In genomic region chr12:45216297-45216982, GRCh38 we compare ENCODE assay signal across 8 cellular contexts. TPM values are rescaled to one million over a fixed set of nuclear protein-coding genes. Genes with fewer than 3 reads are reported as not detected.
A peak's percentile ranks its signal among the peaks of the same experiment; 100 is the strongest.
DNase-seq lines count a peak whose midpoint lies in the region; ATAC-seq, FAIRE-seq and TF ChIP-seq lines count a peak whose summit lies in the region.

No MANE protein-coding gene starts in this region.

- H3K36me3 ChIP-seq in iPS DF 6.9 (ENCODE audit: control insufficient read depth, insufficient read depth, low read length): no peaks in the 10 kb centered on the region

- FAIRE-seq in GM19239 (lab: Jason Lieb, UNC): no peak

- TF ChIP-seq CTCF in CD14-positive monocyte (IDR thresholded peaks at IDR 0.05): peak; percentile 30

- peak overlapping the region; percentile 99 for H3K4me3 Mint-ChIP-seq in CD14-positive monocyte

- peak; percentile 33 for ATAC-seq in HG03442 (IDR thresholded peaks at IDR 0.05; ENCODE audit: unreplicated experiment)
- peak; percentile 56 for ATAC-seq in SK-N-SH treated with all-trans-retinoic acid at 6 μM for 48 hours

- peaks cover 62% of the 10 kb centered on the region for H3K4me1 Mint-ChIP-seq in CD14-positive monocyte

- H3K4me1 ChIP-seq in iPS DF 6.9 (ENCODE audit: control insufficient read depth, insufficient read depth, low read length): peaks cover 5% of the 10 kb centered on the region

- H3K27ac ChIP-seq in angular gyrus (ENCODE audit: low read depth, low read length) (peak overlapping the region; percentile 60), iPS DF 6.9 (ENCODE audit: low read length) (no peak overlapping the region)

- H3K27me3 Mint-ChIP-seq in CD14-positive monocyte (ENCODE audit: low read depth in 3 of 3): peaks cover 0 to 5% (median 2%) of the 10 kb centered on the region in 3 donors

- peak overlapping the region; percentile 87 to 96 (median 94) for H3K27ac Mint-ChIP-seq in CD14-positive monocyte

- DNase-seq in CD14-positive monocyte (ENCODE audit: low spot score): peak; percentile 54
- DNase-seq in GM19239 (ENCODE audit: insufficient read length, low spot score): peak; percentile 17
- DNase-seq in iPS DF 6.9 (ENCODE audit: low read depth, low spot score): no peak
- DNase-seq in skeletal muscle cell (ENCODE audit: low read depth): no peak
- DNase-seq in SKM-1 treated with dmso at 0.1 percent for 144 hours (lab: John Stamatoyannopoulos, UW; ENCODE audit: unreplicated experiment): no peak

- intact Hi-C loops in CD14-positive monocyte (cut with micrococcal nuclease): loop anchor here (5.0 to 10.0 kb wide), 4 partner anchors 34 to 508 kb away; partner anchors contain the start of gene ARID2 (in 1 of the 2)

- H3K9me3 Mint-ChIP-seq in CD14-positive monocyte: no peaks in the 10 kb centered on the region

- WGBS in iPS DF 6.9 (ENCODE audit: insufficient coverage, insufficient read length): no CpG with 5 or more reads among the region's 62 CpGs

- H3K4me3 ChIP-seq in iPS DF 6.9 (ENCODE audit: low read length) (peak overlapping the region; percentile 94), skeletal muscle cell (ENCODE audit: low read depth, low read length) (peak overlapping the region; percentile 92)

- no peaks in the 10 kb centered on the region for H3K9me3 ChIP-seq in iPS DF 6.9 (ENCODE audit: control insufficient read depth, insufficient read depth, low read length)

- H3K27me3 ChIP-seq in iPS DF 6.9 (ENCODE audit: control insufficient read depth, insufficient read depth, low read length): no peaks in the 10 kb centered on the region

- peaks cover 0 to 3% of the 10 kb centered on the region in 2 donors for H3K36me3 Mint-ChIP-seq in CD14-positive monocyte

TF ChIP-seq in SK-N-SH treated with all-trans-retinoic acid at 6 μM for 48 hours, 23 proteins besides CTCF, POLR2A, EP300 and RAD21:
- TF ChIP-seq, protein P1, sequence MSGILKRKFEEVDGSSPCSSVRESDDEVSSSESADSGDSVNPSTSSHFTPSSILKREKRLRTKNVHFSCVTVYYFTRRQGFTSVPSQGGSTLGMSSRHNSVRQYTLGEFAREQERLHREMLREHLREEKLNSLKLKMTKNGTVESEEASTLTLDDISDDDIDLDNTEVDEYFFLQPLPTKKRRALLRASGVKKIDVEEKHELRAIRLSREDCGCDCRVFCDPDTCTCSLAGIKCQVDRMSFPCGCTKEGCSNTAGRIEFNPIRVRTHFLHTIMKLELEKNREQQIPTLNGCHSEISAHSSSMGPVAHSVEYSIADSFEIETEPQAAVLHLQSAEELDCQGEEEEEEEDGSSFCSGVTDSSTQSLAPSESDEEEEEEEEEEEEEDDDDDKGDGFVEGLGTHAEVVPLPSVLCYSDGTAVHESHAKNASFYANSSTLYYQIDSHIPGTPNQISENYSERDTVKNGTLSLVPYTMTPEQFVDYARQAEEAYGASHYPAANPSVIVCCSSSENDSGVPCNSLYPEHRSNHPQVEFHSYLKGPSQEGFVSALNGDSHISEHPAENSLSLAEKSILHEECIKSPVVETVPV (CRISPR knock-in tag; IDR thresholded peaks at IDR 0.05): no peak
- TF ChIP-seq TCF4 (CRISPR knock-in tag; IDR thresholded peaks at IDR 0.05; ENCODE audit: borderline replicate concordance) (no peak), PPARA (CRISPR knock-in tag; IDR thresholded peaks at IDR 0.05; ENCODE audit: borderline replicate concordance) (no peak), ZNF70 (CRISPR knock-in tag; IDR thresholded peaks at IDR 0.05) (no peak), ZFP30 (CRISPR knock-in tag; IDR thresholded peaks at IDR 0.05) (no peak), ARNTL (CRISPR knock-in tag; IDR thresholded peaks at IDR 0.05; ENCODE audit: borderline replicate concordance, low read depth) (no peak), SNAI2 (CRISPR knock-in tag; IDR thresholded peaks at IDR 0.05) (no peak), POU6F1 (CRISPR knock-in tag; IDR thresholded peaks at IDR 0.05; ENCODE audit: borderline replicate concordance, low read depth) (no peak), TOX (CRISPR knock-in tag; IDR thresholded peaks at IDR 0.05; ENCODE audit: borderline replicate concordance) (no peak), CSDC2 (CRISPR knock-in tag; IDR thresholded peaks at IDR 0.05) (no peak), GLIS3 (CRISPR knock-in tag; IDR thresholded peaks at IDR 0.05) (no peak), ZNF565 (CRISPR knock-in tag; conservative IDR thresholded peaks at IDR 0.05; ENCODE audit: low read depth) (no peak), ISL1 (CRISPR knock-in tag; IDR thresholded peaks at IDR 0.05) (no peak), TSHZ2 (CRISPR knock-in tag; IDR thresholded peaks at IDR 0.05) (no peak), ZNF8 (CRISPR knock-in tag; IDR thresholded peaks at IDR 0.05) (no peak), ZC3H10 (CRISPR knock-in tag; IDR thresholded peaks at IDR 0.05) (no peak), OSR1 (CRISPR knock-in tag; IDR thresholded peaks at IDR 0.05) (no peak)
- TF ChIP-seq, protein P2, sequence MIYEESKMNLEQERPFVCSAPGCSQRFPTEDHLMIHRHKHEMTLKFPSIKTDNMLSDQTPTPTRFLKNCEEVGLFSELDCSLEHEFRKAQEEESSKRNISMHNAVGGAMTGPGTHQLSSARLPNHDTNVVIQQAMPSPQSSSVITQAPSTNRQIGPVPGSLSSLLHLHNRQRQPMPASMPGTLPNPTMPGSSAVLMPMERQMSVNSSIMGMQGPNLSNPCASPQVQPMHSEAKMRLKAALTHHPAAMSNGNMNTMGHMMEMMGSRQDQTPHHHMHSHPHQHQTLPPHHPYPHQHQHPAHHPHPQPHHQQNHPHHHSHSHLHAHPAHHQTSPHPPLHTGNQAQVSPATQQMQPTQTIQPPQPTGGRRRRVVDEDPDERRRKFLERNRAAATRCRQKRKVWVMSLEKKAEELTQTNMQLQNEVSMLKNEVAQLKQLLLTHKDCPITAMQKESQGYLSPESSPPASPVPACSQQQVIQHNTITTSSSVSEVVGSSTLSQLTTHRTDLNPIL (CRISPR knock-in tag; IDR thresholded peaks at IDR 0.05; ENCODE audit: low read depth): no peak
- TF ChIP-seq, protein P3, sequence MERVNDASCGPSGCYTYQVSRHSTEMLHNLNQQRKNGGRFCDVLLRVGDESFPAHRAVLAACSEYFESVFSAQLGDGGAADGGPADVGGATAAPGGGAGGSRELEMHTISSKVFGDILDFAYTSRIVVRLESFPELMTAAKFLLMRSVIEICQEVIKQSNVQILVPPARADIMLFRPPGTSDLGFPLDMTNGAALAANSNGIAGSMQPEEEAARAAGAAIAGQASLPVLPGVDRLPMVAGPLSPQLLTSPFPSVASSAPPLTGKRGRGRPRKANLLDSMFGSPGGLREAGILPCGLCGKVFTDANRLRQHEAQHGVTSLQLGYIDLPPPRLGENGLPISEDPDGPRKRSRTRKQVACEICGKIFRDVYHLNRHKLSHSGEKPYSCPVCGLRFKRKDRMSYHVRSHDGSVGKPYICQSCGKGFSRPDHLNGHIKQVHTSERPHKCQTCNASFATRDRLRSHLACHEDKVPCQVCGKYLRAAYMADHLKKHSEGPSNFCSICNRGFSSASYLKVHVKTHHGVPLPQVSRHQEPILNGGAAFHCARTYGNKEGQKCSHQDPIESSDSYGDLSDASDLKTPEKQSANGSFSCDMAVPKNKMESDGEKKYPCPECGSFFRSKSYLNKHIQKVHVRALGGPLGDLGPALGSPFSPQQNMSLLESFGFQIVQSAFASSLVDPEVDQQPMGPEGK (CRISPR knock-in tag; IDR thresholded peaks at IDR 0.05; ENCODE audit: borderline replicate concordance): no peak
TF ChIP-seq in SK-N-SH treated with all-trans-retinoic acid at 6 μM for 48 hours: peak in this region for 0.

RNA-seq across cellular contexts. Expression of gene ANO6, which starts 0.5 kb away (rescaled TPM):
- 10 to 100 TPM; 34.1 to 48.7 TPM for polyA plus RNA-seq in CD14-positive monocyte

Comparison
In these comparisons a context has a peak if more than half of its experiments do, and no peak if none do; other contexts are left out.
1. DNase-seq: peak in CD14-positive monocyte (single experiment) and GM19239 (single experiment); none in iPS DF 6.9 (single experiment), skeletal muscle cell (single experiment) and SKM-1 treated with dmso at 0.1 percent for 144 hours (single experiment).